In genomic region chr4:38805530-38806145, GRCh38 we compare ENCODE assay signal across 8 cellular contexts. TPM values are rescaled to one million over a fixed set of nuclear protein-coding genes. Genes with fewer than 3 reads are reported as not detected.
DNase-seq lines count a peak whose midpoint lies in the region; ATAC-seq and TF ChIP-seq lines count a peak whose summit lies in the region.

No MANE protein-coding gene starts in this region.

- peaks cover 29% of the 10 kb centered on the region for H3K4me1 ChIP-seq in suprapubic skin

- no peak for TF ChIP-seq POLR2A in suprapubic skin (IDR thresholded peaks at IDR 0.05)

- no peak for TF ChIP-seq EP300 in suprapubic skin (IDR thresholded peaks at IDR 0.05)

- peak overlapping the region; percentile 84 for H3K27ac ChIP-seq in suprapubic skin

- POLR2A ChIA-PET in activated CD8-positive, alpha-beta T cell treated with anti-CD3 and anti-CD28 coated beads, Interleukin-2, amount 10 ng/mL, durations not matched to agents 7 days and 5 days (lab: Charles Lee): interaction anchor here (2.2 kb wide), 1 partner anchor 11 kb away, joined by 6 read pairs; no protein-coding TSS in a partner anchor

- H3K27me3 ChIP-seq in suprapubic skin: no peaks in the 10 kb centered on the region

- H3K27me3 Mint-ChIP-seq in activated CD8-positive, alpha-beta T cell treated with anti-CD3 and anti-CD28 coated beads, Interleukin-2, amount 10 ng/mL, durations not matched to agents 7 days and 5 days (ENCODE audit: low read depth): no peaks in the 10 kb centered on the region

- ATAC-seq in HG03565 (IDR thresholded peaks at IDR 0.05; ENCODE audit: unreplicated experiment): peak; percentile 74
- peak; percentile 48 for ATAC-seq in activated CD8-positive, alpha-beta T cell treated with anti-CD3 and anti-CD28 coated beads, Interleukin-2, amount 10 ng/mL, durations not matched to agents 7 days and 5 days

- H3K36me3 ChIP-seq in suprapubic skin: no peaks in the 10 kb centered on the region

- H3K4me3 Mint-ChIP-seq in activated CD8-positive, alpha-beta T cell treated with anti-CD3 and anti-CD28 coated beads, Interleukin-2, amount 10 ng/mL, durations not matched to agents 7 days and 5 days: peak overlapping the region; percentile 75

- 43% methylated on average over 5 of the region's 5 CpGs for WGBS in suprapubic skin

- H3K4me3 ChIP-seq in suprapubic skin: peak overlapping the region; percentile 42

- H3K27ac Mint-ChIP-seq in activated CD8-positive, alpha-beta T cell treated with anti-CD3 and anti-CD28 coated beads, Interleukin-2, amount 10 ng/mL, durations not matched to agents 7 days and 5 days: peak overlapping the region; percentile 84

- peaks cover 21% of the 10 kb centered on the region for H3K9me3 Mint-ChIP-seq in activated CD8-positive, alpha-beta T cell treated with anti-CD3 and anti-CD28 coated beads, Interleukin-2, amount 10 ng/mL, durations not matched to agents 7 days and 5 days (ENCODE audit: insufficient read depth)

- peaks cover 27% of the 10 kb centered on the region for H3K36me3 Mint-ChIP-seq in activated CD8-positive, alpha-beta T cell treated with anti-CD3 and anti-CD28 coated beads, Interleukin-2, amount 10 ng/mL, durations not matched to agents 7 days and 5 days (ENCODE audit: low read depth)

- CTCF ChIA-PET in activated CD8-positive, alpha-beta T cell treated with anti-CD3 and anti-CD28 coated beads, Interleukin-2, amount 10 ng/mL, durations not matched to agents 7 days and 5 days (lab: Charles Lee): interaction anchor here (0.8 to 6.1 kb wide), 14 partner anchors 11 to 626 kb away, joined by 3 to 78 read pairs (median 8); partner anchors contain the start of genes TLR10 and TLR6

- peaks cover 25% of the 10 kb centered on the region for H3K4me1 Mint-ChIP-seq in activated CD8-positive, alpha-beta T cell treated with anti-CD3 and anti-CD28 coated beads, Interleukin-2, amount 10 ng/mL, durations not matched to agents 7 days and 5 days (ENCODE audit: low read depth)

- H3K9me3 ChIP-seq in suprapubic skin: no peaks in the 10 kb centered on the region

- no peak for TF ChIP-seq CTCF in GM20000 (IDR thresholded peaks at IDR 0.05; ENCODE audit: extremely low read depth, missing control alignments)
- TF ChIP-seq CTCF in suprapubic skin (IDR thresholded peaks at IDR 0.05): no peak

- DNase-seq in EL: peak; percentile 14
- peak; percentile 86 for DNase-seq in GM20000 (ENCODE audit: low spot score)
- DNase-seq in activated CD8-positive, alpha-beta T cell treated with anti-CD3 and anti-CD28 coated beads, Interleukin-2, amount 10 ng/mL, durations not matched to agents 7 days and 5 days: peak; percentile 45
- DNase-seq in iris pigment epithelial cell (ENCODE audit: low read depth): peak; percentile 10
- no peak for DNase-seq in suprapubic skin (ENCODE audit: low spot score in 2 of 2)
- no peak for DNase-seq in mucosa of gallbladder (ENCODE audit: low spot score)
- no peak for DNase-seq in NCI-H82 (lab: John Stamatoyannopoulos, UW)

RNA-seq across cellular contexts. Expression of gene TLR1, which starts 1.0 kb away (rescaled TPM):
- 1 to 10 TPM; 8.1 to 9.6 TPM for total RNA-seq in activated CD8-positive, alpha-beta T cell treated with anti-CD3 and anti-CD28 coated beads, Interleukin-2, amount 10 ng/mL, durations not matched to agents 7 days and 5 days
- total RNA-seq in suprapubic skin (1 to 10 TPM; 6.7 to 9.8 (median 8.9) TPM), mucosa of gallbladder (16.6 TPM)

RNA-seq across cellular contexts. Expression of gene TLR10, which starts 22.8 kb away (rescaled TPM):
- under 1 TPM in 1 of 2 experiments, not detected in 1; 0.08 TPM for total RNA-seq in activated CD8-positive, alpha-beta T cell treated with anti-CD3 and anti-CD28 coated beads, Interleukin-2, amount 10 ng/mL, durations not matched to agents 7 days and 5 days
- total RNA-seq in suprapubic skin: under 1 TPM in 2 of 4 donors, not detected in 2; 0.16 to 0.17 TPM
- total RNA-seq in mucosa of gallbladder: 0.98 TPM

RNA-seq across cellular contexts. Expression of gene TLR6, which starts 51.0 kb away (rescaled TPM):
- 1 to 10 TPM; 3.1 to 3.2 TPM for total RNA-seq in activated CD8-positive, alpha-beta T cell treated with anti-CD3 and anti-CD28 coated beads, Interleukin-2, amount 10 ng/mL, durations not matched to agents 7 days and 5 days
- total RNA-seq in suprapubic skin (1 to 10 TPM; 2.1 to 6.4 (median 2.5) TPM), mucosa of gallbladder (4.3 TPM)

Comparison
In these comparisons a context has a peak if more than half of its experiments do, and no peak if none do; other contexts are left out.
1. DNase-seq: peak in EL (single experiment), GM20000 (single experiment), activated CD8-positive, alpha-beta T cell treated with anti-CD3 and anti-CD28 coated beads, Interleukin-2, amount 10 ng/mL, durations not matched to agents 7 days and 5 days (single experiment) and iris pigment epithelial cell (single experiment); none in suprapubic skin (0 of 2), mucosa of gallbladder (single experiment) and NCI-H82 (single experiment).